In the genomic region with DNA sequence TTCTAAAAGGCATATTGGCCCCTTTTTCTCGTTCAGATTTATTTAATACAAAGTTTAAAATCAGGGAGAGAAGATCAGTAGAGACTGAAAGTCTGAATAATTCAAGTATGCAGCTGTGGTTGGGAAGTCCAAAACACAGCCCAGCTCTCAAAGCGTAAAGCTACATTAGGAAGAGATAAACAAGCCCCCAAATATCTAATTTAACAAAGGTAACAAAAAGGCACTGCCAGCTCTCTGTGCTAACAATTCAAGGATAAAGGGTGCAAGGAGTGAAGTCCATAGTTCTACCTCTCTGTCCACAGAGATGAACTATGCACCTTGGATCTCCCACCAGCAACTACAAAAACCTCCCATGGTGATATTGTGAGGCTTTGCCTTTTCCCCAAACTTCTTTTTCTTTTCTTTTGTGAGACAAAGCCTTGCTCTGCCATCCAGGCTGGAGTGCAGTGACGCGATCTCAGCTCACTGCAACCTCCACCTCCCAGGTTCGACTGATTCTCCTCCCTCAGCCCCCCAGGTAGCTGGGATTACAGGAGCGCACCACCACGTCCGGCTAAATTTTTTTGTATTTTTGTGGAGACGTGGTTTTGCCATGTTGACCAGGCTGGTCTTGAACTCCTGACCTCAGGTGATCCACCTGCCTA, we compare ENCODE assay signal across 19 cellular contexts.
DNase-seq lines count a peak whose midpoint lies in the region; ATAC-seq and TF ChIP-seq lines count a peak whose summit lies in the region.
"Had no signal": no experiment of that assay in that cellular context is flagged by ENCODE, and none has a peak within 500 bp of the region (broad histone marks: within the 10 kb centered on the region; RNA-seq: fewer than 3 reads in every experiment).

No MANE protein-coding gene starts in this region.

- intact Hi-C loops in heart right ventricle (cut with DNase I) = no loop called here
- intact Hi-C loops in Right ventricle myocardium inferior (cut with DNase I) = no loop called here
- intact Hi-C loops in posterior cingulate gyrus (cut with DNase I) = no loop called here

- H3K27ac ChIP-seq in heart right ventricle = peak overlapping the region in 6 of 10 donors; percentile 11 to 91 (median 38)
- H3K27ac ChIP-seq in trophoblast cell (ENCODE audit: low read depth, low read length) = no peak overlapping the region
- H3K27ac ChIP-seq: KMS-11, SJSA1 had no signal

- H3K14ac ChIP-seq in trophoblast cell (ENCODE audit: low read length) = no peak overlapping the region

- TF ChIP-seq CTCF in heart right ventricle (IDR thresholded peaks at IDR 0.05) = no peak

- no peaks in the 10 kb centered on the region for H3K79me2 ChIP-seq in trophoblast cell (ENCODE audit: control insufficient read depth, insufficient read depth, low read length, poor library complexity)

- H3K4me1 ChIP-seq in heart right ventricle (peaks cover 4 to 100% (median 75%) of the 10 kb centered on the region in 9 donors), trophoblast cell (ENCODE audit: control insufficient read depth in 1 of 2, insufficient read depth in 2 of 2, low read length in 2 of 2) (peaks cover 5 to 11% of the 10 kb centered on the region in 2 experiments)
- H3K4me1 ChIP-seq: BE2C, SJSA1 had no signal

- H3K4ac ChIP-seq in trophoblast cell (ENCODE audit: low read depth, low read length) = peak overlapping the region; percentile 44

- H3K9ac ChIP-seq in trophoblast cell (ENCODE audit: low read length) = no peak overlapping the region
- H3K9ac ChIP-seq: KMS-11 had no signal

- H3K9me3 ChIP-seq in heart right ventricle (no peaks in the 10 kb centered on the region), trophoblast cell (ENCODE audit: insufficient read depth, low read depth, low read length) (no peaks in the 10 kb centered on the region)
- H3K9me3 ChIP-seq: BE2C, SJSA1 had no signal

- no peaks in the 10 kb centered on the region for H3K36me3 ChIP-seq in heart right ventricle
- no peaks in the 10 kb centered on the region for H3K36me3 ChIP-seq in trophoblast cell (ENCODE audit: control insufficient read depth in 1 of 2, insufficient read depth in 2 of 2, low read length in 2 of 2)
- H3K36me3 ChIP-seq: BE2C, SJSA1 had no signal

- H3K4me2 ChIP-seq in trophoblast cell (ENCODE audit: low read length) = no peak overlapping the region
- H3K4me2 ChIP-seq: KMS-11 had no signal

- H4K91ac ChIP-seq in trophoblast cell (ENCODE audit: low read depth, low read length) = no peak overlapping the region

- H4K12ac ChIP-seq in trophoblast cell (ENCODE audit: low read depth, low read length) = no peak overlapping the region

- H3K4me3 ChIP-seq in heart right ventricle (no peak overlapping the region), trophoblast cell (ENCODE audit: low read depth, low read length) (no peak overlapping the region)
- H3K4me3 ChIP-seq: SJSA1 had no signal

- no peak overlapping the region for H3K23ac ChIP-seq in trophoblast cell (ENCODE audit: low read length)

- H2BK12ac ChIP-seq in trophoblast cell (ENCODE audit: low read length) = no peak overlapping the region

- H3K18ac ChIP-seq in trophoblast cell (ENCODE audit: low read length) = no peak overlapping the region

- no peak overlapping the region for H4K8ac ChIP-seq in trophoblast cell (ENCODE audit: low read depth, low read length)

- H2BK5ac ChIP-seq in trophoblast cell (ENCODE audit: low read depth, low read length, poor library complexity) = no peak overlapping the region

- no peak overlapping the region for H2BK120ac ChIP-seq in trophoblast cell (ENCODE audit: insufficient read depth, low read length, poor library complexity)

- DNase-seq in heart right ventricle (no peak), Right ventricle myocardium inferior (ENCODE audit: missing footprints) (no peak), NCI-H345 treated with DMSO at 0.1 percent for 48 hours (lab: John Stamatoyannopoulos, UW; ENCODE audit: unreplicated experiment) (peak; percentile 28), iPS DF 4.7 (ENCODE audit: extremely low read depth, low spot score) (peak; percentile 62), trophoblast cell (no peak), NCI-H82 treated with DMSO at 0.1 percent for 48 hours (lab: John Stamatoyannopoulos, UW; ENCODE audit: unreplicated experiment) (no peak), Kasumi-1 (lab: John Stamatoyannopoulos, UW) (no peak), posterior cingulate gyrus (no peak)
- DNase-seq: BE2C; CD4-positive, CD25-positive, alpha-beta regulatory T cell; COR-L47; DMS 273 treated with DMSO at 0.1 percent for 48 hours; GDM1; NCI-H1417 treated with DMSO at 0.1 percent for 48 hours; NCI-H2029 treated with DMSO at 0.1 percent for 48 hours; NCI-H510A had no signal

- WGBS in heart right ventricle, 2 donors = 85 to 87% methylated on average over 9 of the region's 9 CpGs
- WGBS in trophoblast cell (ENCODE audit: extremely low coverage, insufficient coverage, insufficient read length) = no CpG with 5 or more reads among the region's 9 CpGs

- no peaks in the 10 kb centered on the region for H3K27me3 ChIP-seq in heart right ventricle
- no peaks in the 10 kb centered on the region for H3K27me3 ChIP-seq in trophoblast cell (ENCODE audit: insufficient read depth, low read length)
- H3K27me3 ChIP-seq: BE2C, SJSA1 had no signal

- H2AK5ac ChIP-seq in trophoblast cell (ENCODE audit: low read length) = no peak overlapping the region

- no peak overlapping the region for H2AFZ ChIP-seq in trophoblast cell (ENCODE audit: insufficient read depth, low read length, poor library complexity)

- ATAC-seq in heart right ventricle (no peak), Right ventricle myocardium inferior (no peak)
- ATAC-seq: HCT116 had no signal

- peaks cover 2% of the 10 kb centered on the region for H3K79me1 ChIP-seq in trophoblast cell (ENCODE audit: low read length)

Comparison
In these comparisons a context has a peak if more than half of its experiments do, and no peak if none do; other contexts are left out.
1. DNase-seq: peak in NCI-H345 treated with DMSO at 0.1 percent for 48 hours (single experiment) and iPS DF 4.7 (single experiment); none in heart right ventricle (0 of 2), Right ventricle myocardium inferior (single experiment), trophoblast cell (0 of 2), NCI-H82 treated with DMSO at 0.1 percent for 48 hours (single experiment), Kasumi-1 (0 of 2) and posterior cingulate gyrus (0 of 10).